Comparison of ENCODE assay signal across 13 cellular contexts in the genomic region with DNA sequence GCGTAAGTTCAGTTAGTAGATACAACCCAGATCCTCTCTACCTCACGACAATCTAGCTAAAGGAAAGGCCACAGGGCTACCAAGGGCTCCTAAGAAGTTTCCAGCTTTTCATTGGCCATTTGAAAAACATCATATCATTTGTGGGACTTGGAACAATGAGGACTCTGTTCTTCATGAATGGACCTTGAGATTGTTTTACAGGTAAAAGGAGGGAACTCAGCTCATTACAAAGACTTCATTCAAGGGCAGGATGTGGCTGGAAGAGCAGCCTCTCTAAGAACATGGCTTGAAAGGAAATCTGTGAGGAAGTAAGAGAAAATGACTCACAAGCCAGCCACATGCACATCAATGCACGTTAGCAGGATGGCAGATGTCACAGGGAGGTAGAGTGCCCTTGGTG.
DNase-seq lines count a peak whose midpoint lies in the region; ATAC-seq, FAIRE-seq and TF ChIP-seq lines count a peak whose summit lies in the region.
"Had no signal": no experiment of that assay in that cellular context is flagged by ENCODE, and none has a peak within 500 bp of the region (broad histone marks: within the 10 kb centered on the region; RNA-seq: fewer than 3 reads in every experiment).

No MANE protein-coding gene starts in this region.

- CTCF ChIA-PET in Caco-2 (lab: Charles Lee): no interaction called here

- no TSS peak for BruUV-seq in Caco-2 (replicated peaks; lab: Mats Ljungman, UMichigan)

- no peaks in the 10 kb centered on the region for H3K27me3 Mint-ChIP-seq in natural killer cell treated with Interleukin-12 subunit alpha and Interleukin-12 subunit beta and Interleukin-15 and Interleukin-18, amount 100 ng/mL, for 72 hours
- H3K27me3 Mint-ChIP-seq in natural killer cell (ENCODE audit: low read depth in 2 of 2) (no peaks in the 10 kb centered on the region), Caco-2 (ENCODE audit: insufficient read depth, unreplicated experiment) (no peaks in the 10 kb centered on the region)
- H3K27me3 Mint-ChIP-seq: B cell; dendritic cell treated with granulocyte-macrophage colony-stimulating factor and Interleukin-4, amounts not matched to agents 40 ng/mL and 50 ng/mL, for 4 days had no signal

- TF ChIP-seq CTCF in natural killer cell (IDR thresholded peaks at IDR 0.05) (no peak), Caco-2 (IDR thresholded peaks at IDR 0.05; ENCODE audit: insufficient read depth in 1 of 2, low read depth in 1 of 2, low read length in 1 of 2, severe bottlenecking in 1 of 2, unreplicated experiment in 1 of 2) (no peak)

- H3K9me3 ChIP-seq in Caco-2: no peaks in the 10 kb centered on the region
- H3K9me3 ChIP-seq: pancreas had no signal

- intact Hi-C loops in natural killer cell (cut with micrococcal nuclease): no loop called here
- intact Hi-C loops in left cardiac atrium (cut with DNase I): no loop called here
- intact Hi-C loops in Caco-2 (cut with micrococcal nuclease; ENCODE audit: unreplicated experiment): no loop called here

- no peak overlapping the region for H3K4me3 ChIP-seq in Caco-2 (ENCODE audit: low read depth, low read length)
- H3K4me3 ChIP-seq: pancreas had no signal

- H3K9me3 Mint-ChIP-seq in natural killer cell treated with Interleukin-12 subunit alpha and Interleukin-12 subunit beta and Interleukin-15 and Interleukin-18, amount 100 ng/mL, for 72 hours: peaks cover 11% of the 10 kb centered on the region
- H3K9me3 Mint-ChIP-seq in natural killer cell (peaks cover 0 to 6% of the 10 kb centered on the region in 2 donors), Caco-2 (ENCODE audit: unreplicated experiment) (no peaks in the 10 kb centered on the region)
- H3K9me3 Mint-ChIP-seq in stimulated activated effector memory CD8-positive, alpha-beta T cell treated with anti-CD3 and anti-CD28 coated beads, Interleukin-12 subunit alpha, Interleukin-12 subunit beta, amount 100 ng/mL, for 72 hours: peaks cover 5% of the 10 kb centered on the region
- H3K9me3 Mint-ChIP-seq: activated T-helper 1 cell treated with anti-CD3 and anti-CD28 coated beads, Interleukin-12 subunit alpha, Interleukin-12 subunit beta, Interleukin-2, Interleukin-4 antibody, amounts not matched to agents 30 ng/mL and 10 ng/mL and 1 ng/mL, durations not matched to agents 14 hours and 24 hours and 36 hours; dendritic cell treated with granulocyte-macrophage colony-stimulating factor and Interleukin-4, amounts not matched to agents 40 ng/mL and 50 ng/mL, for 4 days had no signal

- no peak overlapping the region for H3K4me3 Mint-ChIP-seq in natural killer cell treated with Interleukin-12 subunit alpha and Interleukin-12 subunit beta and Interleukin-15 and Interleukin-18, amount 100 ng/mL, for 72 hours
- H3K4me3 Mint-ChIP-seq in natural killer cell (no peak overlapping the region), Caco-2 (ENCODE audit: unreplicated experiment) (no peak overlapping the region)
- H3K4me3 Mint-ChIP-seq in stimulated activated effector memory CD8-positive, alpha-beta T cell treated with anti-CD3 and anti-CD28 coated beads, Interleukin-12 subunit alpha, Interleukin-12 subunit beta, amount 100 ng/mL, for 72 hours: no peak overlapping the region
- H3K4me3 Mint-ChIP-seq: activated T-helper 1 cell treated with anti-CD3 and anti-CD28 coated beads, Interleukin-12 subunit alpha, Interleukin-12 subunit beta, Interleukin-2, Interleukin-4 antibody, amounts not matched to agents 30 ng/mL and 10 ng/mL and 1 ng/mL, durations not matched to agents 14 hours and 24 hours and 36 hours; B cell; dendritic cell treated with granulocyte-macrophage colony-stimulating factor and Interleukin-4, amounts not matched to agents 40 ng/mL and 50 ng/mL, for 4 days had no signal

- POLR2A ChIA-PET in Caco-2 (lab: Charles Lee): no interaction called here

- H3K36me3 ChIP-seq in Caco-2 (ENCODE audit: control insufficient read depth, insufficient read depth, low read length): no peaks in the 10 kb centered on the region
- H3K36me3 ChIP-seq: pancreas had no signal

- peak; percentile 44 to 57 for ATAC-seq in natural killer cell treated with Interleukin-12 subunit alpha and Interleukin-12 subunit beta and Interleukin-15 and Interleukin-18, amount 100 ng/mL, for 72 hours
- ATAC-seq in natural killer cell: no peak
- ATAC-seq in HG03342 (IDR thresholded peaks at IDR 0.05; ENCODE audit: unreplicated experiment): peak; percentile 71
- no peak for ATAC-seq in left cardiac atrium
- no peak for ATAC-seq in stimulated activated effector memory CD8-positive, alpha-beta T cell treated with anti-CD3 and anti-CD28 coated beads, Interleukin-12 subunit alpha, Interleukin-12 subunit beta, amount 100 ng/mL, for 72 hours

- peak overlapping the region in 1 of 2 donors; percentile 27 for H3K27ac Mint-ChIP-seq in natural killer cell treated with Interleukin-12 subunit alpha and Interleukin-12 subunit beta and Interleukin-15 and Interleukin-18, amount 100 ng/mL, for 72 hours
- no peak overlapping the region for H3K27ac Mint-ChIP-seq in natural killer cell
- H3K27ac Mint-ChIP-seq in Caco-2 (ENCODE audit: unreplicated experiment): no peak overlapping the region
- H3K27ac Mint-ChIP-seq in stimulated activated effector memory CD8-positive, alpha-beta T cell treated with anti-CD3 and anti-CD28 coated beads, Interleukin-12 subunit alpha, Interleukin-12 subunit beta, amount 100 ng/mL, for 72 hours: no peak overlapping the region
- H3K27ac Mint-ChIP-seq: activated T-helper 1 cell treated with anti-CD3 and anti-CD28 coated beads, Interleukin-12 subunit alpha, Interleukin-12 subunit beta, Interleukin-2, Interleukin-4 antibody, amounts not matched to agents 30 ng/mL and 10 ng/mL and 1 ng/mL, durations not matched to agents 14 hours and 24 hours and 36 hours; B cell; dendritic cell treated with granulocyte-macrophage colony-stimulating factor and Interleukin-4, amounts not matched to agents 40 ng/mL and 50 ng/mL, for 4 days had no signal

- no peak for FAIRE-seq in H54 (lab: Jason Lieb, UNC)
- FAIRE-seq: pancreas had no signal

- DNase-seq in natural killer cell treated with Interleukin-12 subunit alpha and Interleukin-12 subunit beta and Interleukin-15 and Interleukin-18, amount 100 ng/mL, for 72 hours (ENCODE audit: low spot score): no peak
- no peak for DNase-seq in natural killer cell
- DNase-seq in SW 1271 (lab: John Stamatoyannopoulos, UW): peak; percentile 2 to 8
- no peak for DNase-seq in left cardiac atrium
- DNase-seq in Caco-2: no peak
- no peak for DNase-seq in H54 (ENCODE audit: insufficient read length, low spot score)
- DNase-seq in stimulated activated effector memory CD8-positive, alpha-beta T cell treated with anti-CD3 and anti-CD28 coated beads, Interleukin-12 subunit alpha, Interleukin-12 subunit beta, amount 100 ng/mL, for 72 hours (ENCODE audit: low spot score in 2 of 2): no peak
- DNase-seq: pancreas, T1000 had no signal

- no peaks in the 10 kb centered on the region for H3K4me1 ChIP-seq in Caco-2
- H3K4me1 ChIP-seq: pancreas had no signal

- H3K36me3 Mint-ChIP-seq in natural killer cell treated with Interleukin-12 subunit alpha and Interleukin-12 subunit beta and Interleukin-15 and Interleukin-18, amount 100 ng/mL, for 72 hours: peaks cover 4% of the 10 kb centered on the region
- H3K36me3 Mint-ChIP-seq in natural killer cell (no peaks in the 10 kb centered on the region), Caco-2 (ENCODE audit: insufficient read depth, unreplicated experiment) (no peaks in the 10 kb centered on the region)
- H3K36me3 Mint-ChIP-seq in stimulated activated effector memory CD8-positive, alpha-beta T cell treated with anti-CD3 and anti-CD28 coated beads, Interleukin-12 subunit alpha, Interleukin-12 subunit beta, amount 100 ng/mL, for 72 hours: no peaks in the 10 kb centered on the region

- no peaks in the 10 kb centered on the region for H3K27me3 ChIP-seq in Caco-2 (replicated peaks; ENCODE audit: control insufficient read depth, insufficient read depth, low read length)
- H3K27me3 ChIP-seq: pancreas had no signal

- no peak for TF ChIP-seq POLR2A in H54 (IDR thresholded peaks at IDR 0.05; ENCODE audit: low read depth, low read length)

- peaks cover 4 to 12% of the 10 kb centered on the region in 2 donors for H3K4me1 Mint-ChIP-seq in natural killer cell treated with Interleukin-12 subunit alpha and Interleukin-12 subunit beta and Interleukin-15 and Interleukin-18, amount 100 ng/mL, for 72 hours (ENCODE audit: low read depth in 2 of 2)
- H3K4me1 Mint-ChIP-seq in natural killer cell: no peaks in the 10 kb centered on the region
- H3K4me1 Mint-ChIP-seq in Caco-2 (ENCODE audit: low read depth, unreplicated experiment): peaks cover 16% of the 10 kb centered on the region
- no peaks in the 10 kb centered on the region for H3K4me1 Mint-ChIP-seq in stimulated activated effector memory CD8-positive, alpha-beta T cell treated with anti-CD3 and anti-CD28 coated beads, Interleukin-12 subunit alpha, Interleukin-12 subunit beta, amount 100 ng/mL, for 72 hours

Comparison
In these comparisons a context has a peak if more than half of its experiments do, and no peak if none do; other contexts are left out.
1. ATAC-seq: peak in natural killer cell treated with Interleukin-12 subunit alpha and Interleukin-12 subunit beta and Interleukin-15 and Interleukin-18, amount 100 ng/mL, for 72 hours (2 of 2) and HG03342 (single experiment); none in natural killer cell (0 of 3), left cardiac atrium (0 of 2) and stimulated activated effector memory CD8-positive, alpha-beta T cell treated with anti-CD3 and anti-CD28 coated beads, Interleukin-12 subunit alpha, Interleukin-12 subunit beta, amount 100 ng/mL, for 72 hours (single experiment).
2. DNase-seq: peak in SW 1271 (2 of 2); none in natural killer cell treated with Interleukin-12 subunit alpha and Interleukin-12 subunit beta and Interleukin-15 and Interleukin-18, amount 100 ng/mL, for 72 hours (single experiment), natural killer cell (single experiment), left cardiac atrium (single experiment), Caco-2 (0 of 2), H54 (single experiment) and stimulated activated effector memory CD8-positive, alpha-beta T cell treated with anti-CD3 and anti-CD28 coated beads, Interleukin-12 subunit alpha, Interleukin-12 subunit beta, amount 100 ng/mL, for 72 hours (0 of 2).